ENCODE assay signal across 1 cellular context in genomic region chr16:2905241-2905987, GRCh38.
TF ChIP-seq lines count a peak whose summit lies in the region.

No MANE protein-coding gene starts in this region.

TF ChIP-seq in HEK293, 187 proteins besides CTCF, POLR2A, EP300 and RAD21 (continued from another document):
- TF ChIP-seq ZNF626 (tag by site-specific recombination; IDR thresholded peaks at IDR 0.05) (no peak), ZNF132 (tag by site-specific recombination; IDR thresholded peaks at IDR 0.05; ENCODE audit: borderline replicate concordance) (no peak), KLF8 (tag by site-specific recombination; IDR thresholded peaks at IDR 0.05) (peak; percentile 99), OVOL3 (tag by site-specific recombination; IDR thresholded peaks at IDR 0.05) (no peak), SALL2 (tag by site-specific recombination; IDR thresholded peaks at IDR 0.05; ENCODE audit: borderline replicate concordance) (no peak), ZBTB10 (tag by site-specific recombination; IDR thresholded peaks at IDR 0.05) (no peak), ZNF416 (tag by site-specific recombination; IDR thresholded peaks at IDR 0.05) (no peak), ZBTB17 (tag by site-specific recombination; IDR thresholded peaks at IDR 0.05) (no peak), ZFP41 (tag by site-specific recombination; IDR thresholded peaks at IDR 0.05; ENCODE audit: borderline replicate concordance) (no peak), ZNF704 (tag by site-specific recombination; IDR thresholded peaks at IDR 0.05) (no peak), ZNF530 (tag by site-specific recombination; IDR thresholded peaks at IDR 0.05; ENCODE audit: low read depth) (no peak), ZNF596 (tag by site-specific recombination; IDR thresholded peaks at IDR 0.05) (no peak; the same call in 1 of the 2 replicates), ZFP3 (tag by site-specific recombination; IDR thresholded peaks at IDR 0.05; ENCODE audit: low read depth) (no peak), ZNF19 (tag by site-specific recombination; IDR thresholded peaks at IDR 0.05; ENCODE audit: low read depth) (no peak), ZSCAN4 (tag by site-specific recombination; IDR thresholded peaks at IDR 0.05) (no peak), ZNF433 (tag by site-specific recombination; IDR thresholded peaks at IDR 0.05; ENCODE audit: low read depth) (no peak), ZNF692 (tag by site-specific recombination; IDR thresholded peaks at IDR 0.05) (peak; percentile 62; the same call in 1 of the 2 replicates), ZNF837 (tag by site-specific recombination; IDR thresholded peaks at IDR 0.05) (0 out of 2 replicates have a peak, but pooled peaks have one; percentile 28), GLIS1 (tag by site-specific recombination; IDR thresholded peaks at IDR 0.05) (peak; percentile 67; the same call in 1 of the 2 replicates), ZNF561 (tag by site-specific recombination; IDR thresholded peaks at IDR 0.05; ENCODE audit: borderline replicate concordance) (peak; percentile 72), ZNF2 (tag by site-specific recombination; IDR thresholded peaks at IDR 0.05) (peak; percentile 73; the same call in 1 of the 2 replicates), GLIS2 (tag by site-specific recombination; IDR thresholded peaks at IDR 0.05) (no peak), ZNF610 (tag by site-specific recombination; IDR thresholded peaks at IDR 0.05; ENCODE audit: borderline replicate concordance) (peak; percentile 2; the same call in 1 of the 2 replicates), SETDB1 (IDR thresholded peaks at IDR 0.05; ENCODE audit: insufficient read length, low read length) (no peak), ZNF37A (tag by site-specific recombination; IDR thresholded peaks at IDR 0.05) (no peak), ZSCAN30 (tag by site-specific recombination; IDR thresholded peaks at IDR 0.05) (peak; percentile 76), ZNF558 (tag by site-specific recombination; IDR thresholded peaks at IDR 0.05) (no peak), ZNF830 (tag by site-specific recombination; IDR thresholded peaks at IDR 0.05; ENCODE audit: low read depth) (no peak), ZNF350 (tag by site-specific recombination; IDR thresholded peaks at IDR 0.05) (no peak), KLF9 (tag by site-specific recombination; IDR thresholded peaks at IDR 0.05; ENCODE audit: low read depth) (peak; percentile 68), ZNF585B (tag by site-specific recombination; IDR thresholded peaks at IDR 0.05) (no peak), ZNF155 (tag by site-specific recombination; IDR thresholded peaks at IDR 0.05) (no peak), ZXDB (tag by site-specific recombination; IDR thresholded peaks at IDR 0.05) (peak; percentile 32), ZNF529 (tag by site-specific recombination; IDR thresholded peaks at IDR 0.05; ENCODE audit: insufficient replicate concordance) (no peak), YY1 (tag by site-specific recombination; IDR thresholded peaks at IDR 0.05) (peak; percentile 50; the same call in 1 of the 2 replicates), ZNF555 (tag by site-specific recombination; conservative IDR thresholded peaks at IDR 0.05) (no peak), HOXC10 (CRISPR knock-in tag; IDR thresholded peaks at IDR 0.05) (no peak), ZNF785 (tag by site-specific recombination; IDR thresholded peaks at IDR 0.05) (no peak), ZBTB8A (tag by site-specific recombination; IDR thresholded peaks at IDR 0.05) (no peak), ZNF175 (tag by site-specific recombination; IDR thresholded peaks at IDR 0.05) (no peak), ZNF660 (tag by site-specific recombination; IDR thresholded peaks at IDR 0.05) (peak; percentile 77; the same call in 1 of the 2 replicates), ZFHX2 (tag by site-specific recombination; conservative IDR thresholded peaks at IDR 0.05) (peak; percentile 49), KLF17 (tag by site-specific recombination; IDR thresholded peaks at IDR 0.05) (peak; percentile 85), ZNF335 (tag by site-specific recombination; conservative IDR thresholded peaks at IDR 0.05) (no peak)
- TF ChIP-seq, protein P1, sequence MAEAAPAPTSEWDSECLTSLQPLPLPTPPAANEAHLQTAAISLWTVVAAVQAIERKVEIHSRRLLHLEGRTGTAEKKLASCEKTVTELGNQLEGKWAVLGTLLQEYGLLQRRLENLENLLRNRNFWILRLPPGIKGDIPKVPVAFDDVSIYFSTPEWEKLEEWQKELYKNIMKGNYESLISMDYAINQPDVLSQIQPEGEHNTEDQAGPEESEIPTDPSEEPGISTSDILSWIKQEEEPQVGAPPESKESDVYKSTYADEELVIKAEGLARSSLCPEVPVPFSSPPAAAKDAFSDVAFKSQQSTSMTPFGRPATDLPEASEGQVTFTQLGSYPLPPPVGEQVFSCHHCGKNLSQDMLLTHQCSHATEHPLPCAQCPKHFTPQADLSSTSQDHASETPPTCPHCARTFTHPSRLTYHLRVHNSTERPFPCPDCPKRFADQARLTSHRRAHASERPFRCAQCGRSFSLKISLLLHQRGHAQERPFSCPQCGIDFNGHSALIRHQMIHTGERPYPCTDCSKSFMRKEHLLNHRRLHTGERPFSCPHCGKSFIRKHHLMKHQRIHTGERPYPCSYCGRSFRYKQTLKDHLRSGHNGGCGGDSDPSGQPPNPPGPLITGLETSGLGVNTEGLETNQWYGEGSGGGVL (tag by site-specific recombination; IDR thresholded peaks at IDR 0.05) = no peak
- TF ChIP-seq, protein P2, sequence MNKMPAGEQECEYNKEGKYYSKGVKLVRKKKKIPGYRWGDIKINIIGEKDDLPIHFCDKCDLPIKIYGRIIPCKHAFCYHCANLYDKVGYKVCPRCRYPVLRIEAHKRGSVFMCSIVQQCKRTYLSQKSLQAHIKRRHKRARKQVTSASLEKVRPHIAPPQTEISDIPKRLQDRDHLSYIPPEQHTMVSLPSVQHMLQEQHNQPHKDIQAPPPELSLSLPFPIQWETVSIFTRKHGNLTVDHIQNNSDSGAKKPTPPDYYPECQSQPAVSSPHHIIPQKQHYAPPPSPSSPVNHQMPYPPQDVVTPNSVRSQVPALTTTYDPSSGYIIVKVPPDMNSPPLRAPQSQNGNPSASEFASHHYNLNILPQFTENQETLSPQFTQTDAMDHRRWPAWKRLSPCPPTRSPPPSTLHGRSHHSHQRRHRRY (tag by site-specific recombination; IDR thresholded peaks at IDR 0.05) = no peak
- TF ChIP-seq, protein P3, sequence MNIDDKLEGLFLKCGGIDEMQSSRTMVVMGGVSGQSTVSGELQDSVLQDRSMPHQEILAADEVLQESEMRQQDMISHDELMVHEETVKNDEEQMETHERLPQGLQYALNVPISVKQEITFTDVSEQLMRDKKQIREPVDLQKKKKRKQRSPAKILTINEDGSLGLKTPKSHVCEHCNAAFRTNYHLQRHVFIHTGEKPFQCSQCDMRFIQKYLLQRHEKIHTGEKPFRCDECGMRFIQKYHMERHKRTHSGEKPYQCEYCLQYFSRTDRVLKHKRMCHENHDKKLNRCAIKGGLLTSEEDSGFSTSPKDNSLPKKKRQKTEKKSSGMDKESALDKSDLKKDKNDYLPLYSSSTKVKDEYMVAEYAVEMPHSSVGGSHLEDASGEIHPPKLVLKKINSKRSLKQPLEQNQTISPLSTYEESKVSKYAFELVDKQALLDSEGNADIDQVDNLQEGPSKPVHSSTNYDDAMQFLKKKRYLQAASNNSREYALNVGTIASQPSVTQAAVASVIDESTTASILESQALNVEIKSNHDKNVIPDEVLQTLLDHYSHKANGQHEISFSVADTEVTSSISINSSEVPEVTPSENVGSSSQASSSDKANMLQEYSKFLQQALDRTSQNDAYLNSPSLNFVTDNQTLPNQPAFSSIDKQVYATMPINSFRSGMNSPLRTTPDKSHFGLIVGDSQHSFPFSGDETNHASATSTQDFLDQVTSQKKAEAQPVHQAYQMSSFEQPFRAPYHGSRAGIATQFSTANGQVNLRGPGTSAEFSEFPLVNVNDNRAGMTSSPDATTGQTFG (tag by site-specific recombination; IDR thresholded peaks at IDR 0.05; ENCODE audit: borderline replicate concordance) = no peak
- TF ChIP-seq, protein P4, sequence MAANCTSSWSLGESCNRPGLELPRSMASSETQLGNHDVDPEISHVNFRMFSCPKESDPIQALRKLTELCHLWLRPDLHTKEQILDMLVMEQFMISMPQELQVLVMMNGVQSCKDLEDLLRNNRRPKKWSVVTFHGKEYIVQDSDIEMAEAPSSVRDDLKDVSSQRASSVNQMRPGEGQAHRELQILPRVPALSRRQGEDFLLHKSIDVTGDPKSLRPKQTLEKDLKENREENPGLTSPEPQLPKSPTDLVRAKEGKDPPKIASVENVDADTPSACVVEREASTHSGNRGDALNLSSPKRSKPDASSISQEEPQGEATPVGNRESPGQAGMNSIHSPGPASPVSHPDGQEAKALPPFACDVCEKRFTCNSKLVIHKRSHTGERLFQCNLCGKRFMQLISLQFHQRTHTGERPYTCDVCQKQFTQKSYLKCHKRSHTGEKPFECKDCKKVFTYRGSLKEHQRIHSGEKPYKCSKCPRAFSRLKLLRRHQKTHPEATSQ (tag by site-specific recombination; IDR thresholded peaks at IDR 0.05) = no peak
- TF ChIP-seq, protein P5, sequence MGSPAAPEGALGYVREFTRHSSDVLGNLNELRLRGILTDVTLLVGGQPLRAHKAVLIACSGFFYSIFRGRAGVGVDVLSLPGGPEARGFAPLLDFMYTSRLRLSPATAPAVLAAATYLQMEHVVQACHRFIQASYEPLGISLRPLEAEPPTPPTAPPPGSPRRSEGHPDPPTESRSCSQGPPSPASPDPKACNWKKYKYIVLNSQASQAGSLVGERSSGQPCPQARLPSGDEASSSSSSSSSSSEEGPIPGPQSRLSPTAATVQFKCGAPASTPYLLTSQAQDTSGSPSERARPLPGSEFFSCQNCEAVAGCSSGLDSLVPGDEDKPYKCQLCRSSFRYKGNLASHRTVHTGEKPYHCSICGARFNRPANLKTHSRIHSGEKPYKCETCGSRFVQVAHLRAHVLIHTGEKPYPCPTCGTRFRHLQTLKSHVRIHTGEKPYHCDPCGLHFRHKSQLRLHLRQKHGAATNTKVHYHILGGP (tag by site-specific recombination; IDR thresholded peaks at IDR 0.05) = no peak
- TF ChIP-seq, protein P6, sequence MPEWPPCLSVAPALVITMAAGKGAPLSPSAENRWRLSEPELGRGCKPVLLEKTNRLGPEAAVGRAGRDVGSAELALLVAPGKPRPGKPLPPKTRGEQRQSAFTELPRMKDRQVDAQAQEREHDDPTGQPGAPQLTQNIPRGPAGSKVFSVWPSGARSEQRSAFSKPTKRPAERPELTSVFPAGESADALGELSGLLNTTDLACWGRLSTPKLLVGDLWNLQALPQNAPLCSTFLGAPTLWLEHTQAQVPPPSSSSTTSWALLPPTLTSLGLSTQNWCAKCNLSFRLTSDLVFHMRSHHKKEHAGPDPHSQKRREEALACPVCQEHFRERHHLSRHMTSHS (tag by site-specific recombination; IDR thresholded peaks at IDR 0.05) = no peak
